Comparison of ENCODE assay signal across 21 cellular contexts in the genomic region with DNA sequence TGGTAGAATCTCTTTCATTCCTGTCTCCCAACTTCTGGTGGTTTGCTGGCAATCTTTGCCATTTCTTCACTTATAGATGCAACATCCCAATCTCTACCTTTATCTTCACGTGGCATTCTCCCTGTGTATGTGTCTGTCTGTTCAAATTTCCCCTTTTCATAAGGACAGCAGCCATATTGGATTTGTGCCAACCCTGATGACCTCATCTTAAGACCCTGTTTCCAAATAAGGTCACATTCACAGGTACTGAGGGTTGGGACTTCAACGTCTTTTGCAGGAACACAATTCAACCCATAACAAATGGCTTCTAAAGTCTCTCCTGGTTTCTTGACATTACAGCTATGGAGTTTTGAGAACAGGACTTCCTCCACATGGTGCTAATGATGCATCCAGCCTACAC.
DNase-seq lines count a peak whose midpoint lies in the region; ATAC-seq, FAIRE-seq and TF ChIP-seq lines count a peak whose summit lies in the region.
"Had no signal": no experiment of that assay in that cellular context is flagged by ENCODE, and none has a peak within 500 bp of the region (broad histone marks: within the 10 kb centered on the region; RNA-seq: fewer than 3 reads in every experiment).

No MANE protein-coding gene starts in this region.

- no peak overlapping the region for H3K4me2 ChIP-seq in HepG2 (ENCODE audit: low read depth, low read length)
- no peak overlapping the region for H3K4me2 ChIP-seq in K562 (ENCODE audit: insufficient read depth, low read length)
- H3K4me2 ChIP-seq: A549 had no signal

- H3K36me3 ChIP-seq in HepG2 (replicated peaks in 1 of 2; ENCODE audit: control insufficient read depth in 1 of 2, insufficient read depth in 2 of 2, low read length in 2 of 2) (no peaks in the 10 kb centered on the region), right lobe of liver (no peaks in the 10 kb centered on the region), K562 (ENCODE audit: control insufficient read depth, insufficient read depth, low read length) (no peaks in the 10 kb centered on the region)
- H3K36me3 ChIP-seq: BLaER1 treated with 17β-estradiol and CSF1 and Interleukin-3, amounts not matched to agents 10 nM and 100 nM had no signal

- no peaks in the 10 kb centered on the region for H3K9me1 ChIP-seq in K562 (ENCODE audit: control insufficient read depth, insufficient read depth, low read length)

- in situ Hi-C loops in HepG2 (cut with HindIII; ENCODE audit: extremely low pct_ligation_motif_present, low pct_unique_long_range_greater_than_20kb) = no loop called here
- in situ Hi-C loops in K562 (cut with MboI) = loop anchor here (5.0 kb wide), 1 partner anchor 256 kb away; no protein-coding TSS in a partner anchor

- peaks cover 1 to 15% of the 10 kb centered on the region in 2 experiments; a peak in 4 of 5 replicates for H3K27me3 ChIP-seq in HepG2 (ENCODE audit: control insufficient read depth in 1 of 2, insufficient read depth in 2 of 2, low read length in 2 of 2)
- H3K27me3 ChIP-seq in right lobe of liver = no peaks in the 10 kb centered on the region
- peaks cover 14 to 21% of the 10 kb centered on the region in 2 experiments; a peak in 4 of 5 replicates for H3K27me3 ChIP-seq in K562 (ENCODE audit: control insufficient read depth in 2 of 2, insufficient read depth in 2 of 2, low read length in 2 of 2)
- H3K27me3 ChIP-seq: BLaER1 treated with 17β-estradiol and CSF1 and Interleukin-3, amounts not matched to agents 10 nM and 100 nM had no signal

- H4K20me1 ChIP-seq in HepG2 (ENCODE audit: insufficient read depth, low read length) = no peaks in the 10 kb centered on the region
- H4K20me1 ChIP-seq in K562 (replicated peaks; ENCODE audit: control insufficient read depth, insufficient read depth, low read length) = no peaks in the 10 kb centered on the region
- H4K20me1 ChIP-seq: BLaER1 treated with 17β-estradiol and CSF1 and Interleukin-3, amounts not matched to agents 10 nM and 100 nM had no signal

- H3K4me3 ChIP-seq in HepG2 (replicated peaks in 1 of 3; ENCODE audit: insufficient read depth in 1 of 3, low read depth in 2 of 3, low read length in 3 of 3) = no peak overlapping the region
- H3K4me3 ChIP-seq in right lobe of liver = no peak overlapping the region
- no peak overlapping the region for H3K4me3 ChIP-seq in K562
- H3K4me3 ChIP-seq: A549; BLaER1 treated with 17β-estradiol and CSF1 and Interleukin-3, amounts not matched to agents 10 nM and 100 nM had no signal

- H3K4me1 ChIP-seq in HepG2 (ENCODE audit: insufficient read depth, low read length) = no peaks in the 10 kb centered on the region
- no peaks in the 10 kb centered on the region for H3K4me1 ChIP-seq in right lobe of liver
- no peaks in the 10 kb centered on the region for H3K4me1 ChIP-seq in K562 (replicated peaks in 1 of 2; ENCODE audit: control insufficient read depth in 2 of 2, insufficient read depth in 2 of 2, low read length in 2 of 2)
- H3K4me1 ChIP-seq: Caco-2 had no signal

- POLR2A ChIA-PET in HepG2 (lab: Yijun Ruan, JAX) = no interaction called here
- POLR2A ChIA-PET in K562 (lab: Yijun Ruan, JAX) = no interaction called here

- TF ChIP-seq EP300 in HepG2 (IDR thresholded peaks at IDR 0.05; ENCODE audit: low read depth in 2 of 2, low read length in 2 of 2) = no peak
- TF ChIP-seq EP300 in HepG2 (CRISPR knock-in tag; IDR thresholded peaks at IDR 0.05; ENCODE audit: borderline replicate concordance) = no peak
- no peak for TF ChIP-seq EP300 in K562 (IDR thresholded peaks at IDR 0.05; ENCODE audit: low read length)

- H3K27ac ChIP-seq in HepG2 (ENCODE audit: extremely low read length, insufficient read depth, low read length) (no peak overlapping the region), right lobe of liver (no peak overlapping the region), K562 (ENCODE audit: extremely low read depth, low read depth, low read length) (no peak overlapping the region)
- H3K27ac ChIP-seq: 22Rv1; A549; BLaER1 treated with 17β-estradiol and CSF1 and Interleukin-3, amounts not matched to agents 10 nM and 100 nM; C4-2B had no signal

- TF ChIP-seq RAD21 in HepG2 (CRISPR knock-in tag; IDR thresholded peaks at IDR 0.05) (no peak), K562 (CRISPR knock-in tag; conservative IDR thresholded peaks at IDR 0.05 in 1 of 2, IDR thresholded peaks at IDR 0.05 in 1 of 2) (no peak)

- 19% methylated on average over 2 of the region's 2 CpGs for WGBS in HepG2 (ENCODE audit: low lambda C conversion rate)
- 82% methylated on average over 2 of the region's 2 CpGs for WGBS in right lobe of liver (ENCODE audit: insufficient coverage, low coverage, low lambda C conversion rate, missing lambda C conversion rate)
- WGBS in K562 (ENCODE audit: insufficient coverage, low coverage, missing lambda C conversion rate) = 2% methylated on average over 2 of the region's 2 CpGs

- H3K79me2 ChIP-seq in HepG2 (ENCODE audit: insufficient read depth, low read length) (no peaks in the 10 kb centered on the region), K562 (ENCODE audit: control insufficient read depth, insufficient read depth, low read length) (no peaks in the 10 kb centered on the region)

- TF ChIP-seq POLR2A in HepG2 (IDR thresholded peaks at IDR 0.05; ENCODE audit: insufficient read depth in 1 of 2, low read depth in 2 of 2, low read length in 2 of 2) (no peak), right lobe of liver (IDR thresholded peaks at IDR 0.05) (no peak), K562 (conservative IDR thresholded peaks at IDR 0.05) (no peak)

- no peak overlapping the region for H3K9ac ChIP-seq in HepG2 (ENCODE audit: insufficient read depth, low read depth, low read length)
- no peak overlapping the region for H3K9ac ChIP-seq in K562 (ENCODE audit: insufficient read depth in 1 of 2, low read depth in 2 of 2, low read length in 2 of 2)
- H3K9ac ChIP-seq: BLaER1 treated with 17β-estradiol and CSF1 and Interleukin-3, amounts not matched to agents 10 nM and 100 nM had no signal

- ATAC-seq in HepG2 = no peak
- ATAC-seq in right lobe of liver = no peak
- no peak for ATAC-seq in K562
- no peak for ATAC-seq in SK-N-SH treated with all-trans-retinoic acid at 6 μM for 48 hours
- ATAC-seq: A549; CD8-positive, alpha-beta T cell had no signal

- CTCF ChIA-PET in HepG2 (lab: Yijun Ruan, JAX; ENCODE audit: low intra/inter-chr PET ratio, low total read pairs) = interaction anchor here (1.3 to 1.7 kb wide), 2 partner anchors 186 to 256 kb away, joined by 10 to 11 read pairs; no protein-coding TSS in a partner anchor
- CTCF ChIA-PET in K562 (lab: Yijun Ruan, JAX; ENCODE audit: low intra/inter-chr PET ratio) = interaction anchor here (0.7 to 2.5 kb wide), 2 partner anchors 253 to 255 kb away, joined by 3 to 12 read pairs; no protein-coding TSS in a partner anchor

- FAIRE-seq in HepG2 (lab: Jason Lieb, UNC) (no peak), K562 (lab: Jason Lieb, UNC) (no peak)
- FAIRE-seq: A549, D721Med, G401.6, GM12891, GM19239 had no signal

- BruUV-seq in HepG2 (replicated peaks; lab: Mats Ljungman, UMichigan) = no TSS peak
- BruUV-seq in K562 (replicated peaks; lab: Mats Ljungman, UMichigan) = no TSS peak

- DNase-seq in NCI-H748 (lab: John Stamatoyannopoulos, UW; ENCODE audit: unreplicated experiment) (peak; percentile 14), NCI-H748 treated with DMSO at 0.1 percent for 48 hours (lab: John Stamatoyannopoulos, UW) (no peak), HepG2 (ENCODE audit: low spot score) (no peak), right lobe of liver (no peak), K562 (ENCODE audit: extremely low read depth in 1 of 4, low spot score in 3 of 4) (no peak)
- DNase-seq: AML-193; Caco-2; Calu3; CD4-positive, alpha-beta T cell; CD8-positive, alpha-beta T cell; DMS79 treated with DMSO at 0.1 percent for 48 hours; GF-D8 had no signal

- intact Hi-C loops in HepG2 (cut with micrococcal nuclease; ENCODE audit: unreplicated experiment) (no loop called here), right lobe of liver (cut with DNase I) (no loop called here), K562 (cut with micrococcal nuclease) (loop anchor here (5.0 kb wide), 1 partner anchor 506 kb away; no protein-coding TSS in a partner anchor)

- H3K9me3 ChIP-seq in HepG2 (ENCODE audit: low read length) (no peaks in the 10 kb centered on the region), right lobe of liver (no peaks in the 10 kb centered on the region), K562 (replicated peaks; ENCODE audit: control insufficient read depth, insufficient read depth, low read depth, low read length) (no peaks in the 10 kb centered on the region)
- H3K9me3 ChIP-seq: A549, Caco-2 had no signal

- no peak for TF ChIP-seq CTCF in HepG2 (CRISPR knock-in tag; IDR thresholded peaks at IDR 0.05)
- no peak for TF ChIP-seq CTCF in right lobe of liver (IDR thresholded peaks at IDR 0.05)
- TF ChIP-seq CTCF in K562 (IDR thresholded peaks at IDR 0.05 in 2 of 3, conservative IDR thresholded peaks at IDR 0.05 in 1 of 3; ENCODE audit: insufficient read depth in 2 of 3, low read depth in 1 of 3, low read length in 3 of 3) = no peak

- H2AFZ ChIP-seq in HepG2 (ENCODE audit: low read length) = no peak overlapping the region
- H2AFZ ChIP-seq in K562 (ENCODE audit: low read depth, low read length) = no peak overlapping the region

TF ChIP-seq in HepG2, 621 proteins besides CTCF, POLR2A, EP300 and RAD21 (continues in another document):
- TF ChIP-seq MAFG (CRISPR knock-in tag; IDR thresholded peaks at IDR 0.05) (no peak), ATF7 (IDR thresholded peaks at IDR 0.05) (peak; percentile 59), ATF7 (CRISPR knock-in tag; IDR thresholded peaks at IDR 0.05) (no peak)

TF ChIP-seq in K562, 482 proteins besides CTCF, POLR2A, EP300 and RAD21 (continues in another document):
- TF ChIP-seq ZNF165 (CRISPR knock-in tag; IDR thresholded peaks at IDR 0.05; ENCODE audit: borderline replicate concordance) = no peak

TF ChIP-seq in SK-N-SH treated with all-trans-retinoic acid at 6 μM for 48 hours, 23 proteins besides CTCF, POLR2A, EP300 and RAD21:
- no peak for TF ChIP-seq CSDC2 (CRISPR knock-in tag; IDR thresholded peaks at IDR 0.05)
- TF ChIP-seq, protein P1, sequence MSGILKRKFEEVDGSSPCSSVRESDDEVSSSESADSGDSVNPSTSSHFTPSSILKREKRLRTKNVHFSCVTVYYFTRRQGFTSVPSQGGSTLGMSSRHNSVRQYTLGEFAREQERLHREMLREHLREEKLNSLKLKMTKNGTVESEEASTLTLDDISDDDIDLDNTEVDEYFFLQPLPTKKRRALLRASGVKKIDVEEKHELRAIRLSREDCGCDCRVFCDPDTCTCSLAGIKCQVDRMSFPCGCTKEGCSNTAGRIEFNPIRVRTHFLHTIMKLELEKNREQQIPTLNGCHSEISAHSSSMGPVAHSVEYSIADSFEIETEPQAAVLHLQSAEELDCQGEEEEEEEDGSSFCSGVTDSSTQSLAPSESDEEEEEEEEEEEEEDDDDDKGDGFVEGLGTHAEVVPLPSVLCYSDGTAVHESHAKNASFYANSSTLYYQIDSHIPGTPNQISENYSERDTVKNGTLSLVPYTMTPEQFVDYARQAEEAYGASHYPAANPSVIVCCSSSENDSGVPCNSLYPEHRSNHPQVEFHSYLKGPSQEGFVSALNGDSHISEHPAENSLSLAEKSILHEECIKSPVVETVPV (CRISPR knock-in tag; IDR thresholded peaks at IDR 0.05) = no peak
